Comparison of ENCODE assay signal across 1 cellular context in genomic region chr3:97256060-97256459, GRCh38.
TF ChIP-seq lines count a peak whose summit lies in the region.

No MANE protein-coding gene starts in this region.

TF ChIP-seq in IMR-90, 13 proteins besides CTCF, POLR2A, EP300 and RAD21 (continued from another document):
- TF ChIP-seq USF2 (IDR thresholded peaks at IDR 0.05; ENCODE audit: low read depth, low read length) (no peak), CHD1 (IDR thresholded peaks at IDR 0.05; ENCODE audit: low read depth, low read length) (no peak)
